1 cellular context compared by ENCODE assay signal in the genomic region with DNA sequence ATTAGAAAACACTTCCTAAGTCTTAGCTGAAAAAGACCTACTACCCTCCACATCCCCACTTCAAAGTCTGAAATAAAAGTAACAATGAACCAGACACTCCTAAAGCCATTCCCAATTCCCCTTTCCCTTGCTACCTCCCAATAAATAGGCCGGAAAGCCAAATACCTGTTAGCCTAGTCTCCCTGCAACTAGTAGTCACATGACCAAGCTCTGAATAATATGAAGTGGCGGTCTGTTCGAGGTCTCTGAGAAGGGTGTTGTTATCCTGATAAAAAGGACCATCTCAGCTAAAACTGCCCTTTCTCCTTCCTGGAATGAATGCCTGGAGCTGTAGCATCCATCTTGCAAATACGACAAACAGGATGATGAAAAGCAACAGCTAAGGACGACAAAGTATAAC.
TF ChIP-seq lines count a peak whose summit lies in the region.

No MANE protein-coding gene starts in this region.

TF ChIP-seq in SK-N-SH, 30 proteins besides CTCF, POLR2A, EP300 and RAD21 (continued from another document):
- TF ChIP-seq, protein P1, sequence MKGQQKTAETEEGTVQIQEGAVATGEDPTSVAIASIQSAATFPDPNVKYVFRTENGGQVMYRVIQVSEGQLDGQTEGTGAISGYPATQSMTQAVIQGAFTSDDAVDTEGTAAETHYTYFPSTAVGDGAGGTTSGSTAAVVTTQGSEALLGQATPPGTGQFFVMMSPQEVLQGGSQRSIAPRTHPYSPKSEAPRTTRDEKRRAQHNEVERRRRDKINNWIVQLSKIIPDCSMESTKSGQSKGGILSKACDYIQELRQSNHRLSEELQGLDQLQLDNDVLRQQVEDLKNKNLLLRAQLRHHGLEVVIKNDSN (IDR thresholded peaks at IDR 0.05; ENCODE audit: borderline replicate concordance, low read depth), result peak; percentile 39; the same call in 1 of the 2 replicates
TF ChIP-seq in SK-N-SH: peak in this region for 1.
